In genomic region chr11:5690216-5690615, GRCh38 we compare ENCODE assay signal across 8 cellular contexts. TPM values are rescaled to one million over a fixed set of nuclear protein-coding genes. Genes with fewer than 3 reads are reported as not detected.
DNase-seq lines count a peak whose midpoint lies in the region; ATAC-seq and TF ChIP-seq lines count a peak whose summit lies in the region.

No MANE protein-coding gene starts in this region.

- ATAC-seq in T-cell (replicated peaks in 1 of 4): peak in 2 of 4 experiments; percentile 3 to 5
- no peak for ATAC-seq in GM18873 (IDR thresholded peaks at IDR 0.05; ENCODE audit: low FRiP score, unreplicated experiment)
- ATAC-seq in GM19023 (IDR thresholded peaks at IDR 0.05; ENCODE audit: unreplicated experiment): no peak

- H3K4me3 Mint-ChIP-seq in T-cell: peak overlapping the region; percentile 89 to 95 (median 94)

- no peaks in the 10 kb centered on the region for H3K27me3 Mint-ChIP-seq in T-cell

- H3K4me1 Mint-ChIP-seq in T-cell: peaks cover 52 to 60% (median 58%) of the 10 kb centered on the region in 3 donors

- H3K4me3 ChIP-seq in fibroblast of villous mesenchyme (ENCODE audit: low read depth, low read length): peak overlapping the region; percentile 62

- TF ChIP-seq CTCF in fibroblast of villous mesenchyme (IDR thresholded peaks at IDR 0.05; ENCODE audit: insufficient read depth, low read depth, low read length): no peak

- POLR2A ChIA-PET in T-cell (lab: Charles Lee): interaction anchor here (0.6 to 1.4 kb wide), 3 partner anchors 11 to 1835 kb away, joined by 3 to 8 read pairs (median 8); no protein-coding TSS in a partner anchor

- peaks cover 24% of the 10 kb centered on the region for H3K36me3 Mint-ChIP-seq in T-cell

- DNase-seq in GDM1 (lab: John Stamatoyannopoulos, UW) (peak; percentile 30), T-cell (no peak), fibroblast of villous mesenchyme (ENCODE audit: low read depth) (peak; percentile 77), pulmonary artery endothelial cell (ENCODE audit: low read depth, low spot score) (peak; percentile 40), iPS-NIHi11 (ENCODE audit: low spot score) (no peak), 8988T (no peak)

- no peaks in the 10 kb centered on the region for H3K9me3 Mint-ChIP-seq in T-cell

- CTCF ChIA-PET in T-cell (lab: Charles Lee): interaction anchor here (0.6 to 2.9 kb wide), 7 partner anchors 10 to 65 kb away, joined by 3 to 21 read pairs (median 3); partner anchors contain the start of gene TRIM34 (in 1 of the 2)

- peak overlapping the region; percentile 97 to 98 for H3K27ac Mint-ChIP-seq in T-cell

RNA-seq across cellular contexts. Expression of gene TRIM22, which starts 0.6 kb away (rescaled TPM):
- total RNA-seq in T-cell: 100 to 1,000 TPM; 256 to 397 (median 320) TPM
- 70.9 and 104 TPM in 2 replicates for total RNA-seq in fibroblast of villous mesenchyme
- total RNA-seq in pulmonary artery endothelial cell: 116 and 129 TPM in 2 replicates

RNA-seq across cellular contexts. Expression of gene TRIM5, which starts 5.3 kb away (rescaled TPM):
- total RNA-seq in T-cell: 10 to 100 TPM; 17.6 to 38.2 (median 31.6) TPM
- total RNA-seq in fibroblast of villous mesenchyme: 31.2 and 65.2 TPM in 2 replicates
- total RNA-seq in pulmonary artery endothelial cell: 56.6 and 77.9 TPM in 2 replicates

RNA-seq across cellular contexts. Expression of gene OR56B1, which starts 46.0 kb away (rescaled TPM):
- total RNA-seq in T-cell (under 1 TPM; 0.20 to 0.78 (median 0.37) TPM), fibroblast of villous mesenchyme (not detected in 2 replicates), pulmonary artery endothelial cell (not detected in 2 replicates)

Comparison
In these comparisons a context has a peak if more than half of its experiments do, and no peak if none do; other contexts are left out.
1. DNase-seq: peak in GDM1 (single experiment), fibroblast of villous mesenchyme (single experiment) and pulmonary artery endothelial cell (single experiment); none in T-cell (0 of 34), iPS-NIHi11 (single experiment) and 8988T (single experiment).